Comparison of ENCODE assay signal across 25 cellular contexts in the genomic region with DNA sequence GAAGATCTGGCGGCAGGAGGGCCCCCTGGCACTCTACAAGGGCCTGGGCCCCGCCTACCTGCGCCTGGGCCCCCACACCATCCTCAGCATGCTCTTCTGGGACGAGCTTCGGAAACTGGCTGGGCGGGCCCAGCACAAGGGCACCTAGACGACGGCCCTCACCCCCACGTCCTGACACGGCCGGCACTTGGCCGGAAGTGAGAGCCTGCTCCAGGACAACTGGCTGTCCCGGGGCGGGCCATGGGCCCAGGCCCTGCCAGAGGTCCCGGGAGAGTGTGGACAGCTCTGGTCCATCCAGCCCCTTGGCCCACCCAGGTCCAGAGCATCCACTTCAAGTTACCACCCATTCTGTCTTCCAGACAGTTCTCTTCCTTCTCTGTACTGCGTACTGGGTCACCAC. TPM values are rescaled to one million over a fixed set of nuclear protein-coding genes. Genes with fewer than 3 reads are reported as not detected.
"Had no signal": no experiment of that assay in that cellular context is flagged by ENCODE, and none has a peak within 500 bp of the region (broad histone marks: within the 10 kb centered on the region; RNA-seq: fewer than 3 reads in every experiment).

No MANE protein-coding gene starts in this region.

- H3K27me3 ChIP-seq: foreskin keratinocyte, neutrophil, pancreas, transverse colon had no signal

- H3K27me3 Mint-ChIP-seq: activated B cell treated with CpG ODN at 0.5 μM for 24 hours; activated CD4-positive, alpha-beta T cell treated with anti-CD3 and anti-CD28 coated beads for 36 hours; dendritic cell treated with granulocyte-macrophage colony-stimulating factor and Interleukin-4, amounts not matched to agents 40 ng/mL and 50 ng/mL, for 4 days; naive thymus-derived CD4-positive, alpha-beta T cell; stimulated activated naive CD8-positive, alpha-beta T cell treated with anti-CD3 and anti-CD28 coated beads, Interleukin-15, amount 100 ng/mL, for 72 hours had no signal

- H3K9me3 Mint-ChIP-seq: activated B cell treated with CpG ODN at 0.5 μM for 24 hours; dendritic cell treated with granulocyte-macrophage colony-stimulating factor and Interleukin-4, amounts not matched to agents 40 ng/mL and 50 ng/mL, for 4 days; naive thymus-derived CD4-positive, alpha-beta T cell; stimulated activated naive CD8-positive, alpha-beta T cell treated with anti-CD3 and anti-CD28 coated beads, Interleukin-15, amount 100 ng/mL, for 72 hours had no signal

- H3K27ac ChIP-seq: foreskin keratinocyte, neutrophil, pancreas, skin epidermis, transverse colon had no signal

- H3K4me3 ChIP-seq: lung, pancreas, skin epidermis, transverse colon had no signal

- H3K9me3 ChIP-seq: neutrophil, pancreas, transverse colon had no signal

- H3K27ac Mint-ChIP-seq: activated B cell treated with CpG ODN at 0.5 μM for 24 hours; activated CD4-positive, alpha-beta T cell treated with anti-CD3 and anti-CD28 coated beads for 36 hours; dendritic cell treated with granulocyte-macrophage colony-stimulating factor and Interleukin-4, amounts not matched to agents 40 ng/mL and 50 ng/mL, for 4 days had no signal

- ATAC-seq: activated CD4-positive, alpha-beta T cell treated with anti-CD3 and anti-CD28 coated beads for 36 hours; foreskin keratinocyte; naive thymus-derived CD4-positive, alpha-beta T cell; pancreas; right cardiac atrium; stimulated activated naive CD8-positive, alpha-beta T cell treated with anti-CD3 and anti-CD28 coated beads, Interleukin-15, amount 100 ng/mL, for 72 hours had no signal

- H3K4me3 Mint-ChIP-seq: activated B cell treated with CpG ODN at 0.5 μM for 24 hours; activated CD4-positive, alpha-beta T cell treated with anti-CD3 and anti-CD28 coated beads for 36 hours; dendritic cell treated with granulocyte-macrophage colony-stimulating factor and Interleukin-4, amounts not matched to agents 40 ng/mL and 50 ng/mL, for 4 days; naive thymus-derived CD4-positive, alpha-beta T cell; stimulated activated naive CD8-positive, alpha-beta T cell treated with anti-CD3 and anti-CD28 coated beads, Interleukin-15, amount 100 ng/mL, for 72 hours had no signal

- H3K36me3 ChIP-seq: pancreas had no signal

- H3K4me1 ChIP-seq: foreskin keratinocyte had no signal

- DNase-seq: activated B cell treated with CpG ODN at 0.5 μM for 24 hours; activated CD4-positive, alpha-beta T cell treated with anti-CD3 and anti-CD28 coated beads, Interleukin-2, amount 50 U/mL, for 48 hours; activated naive CD4-positive, alpha-beta T cell treated with Interleukin-2 at 50 U/mL for 16 hours; activated T-cell treated with anti-CD3 and anti-CD28 coated beads, Interleukin-2, amount 50 U/mL, for 48 hours; amygdala; effector CD8-positive, alpha-beta T cell; foreskin keratinocyte; kidney; naive thymus-derived CD4-positive, alpha-beta T cell; right cardiac atrium; stimulated activated CD4-positive, alpha-beta T cell treated with anti-CD3 and anti-CD28 coated beads, Interleukin-1b, Interleukin-23, amount 100 ng/mL, for 48 hours; stimulated activated naive CD8-positive, alpha-beta T cell treated with anti-CD3 and anti-CD28 coated beads, Interleukin-15, amount 100 ng/mL, for 72 hours; T-helper 9 cell; transverse colon had no signal

RNA-seq across cellular contexts. Expression of gene TMEM82, which starts 3.0 kb away (rescaled TPM):
- total RNA-seq: activated B cell treated with CpG ODN at 0.5 μM for 24 hours; activated CD4-positive, alpha-beta T cell treated with anti-CD3 and anti-CD28 coated beads for 36 hours; chondrocyte; foreskin keratinocyte; lung; mesenteric fat pad; naive thymus-derived CD4-positive, alpha-beta T cell; pancreas; pulmonary artery endothelial cell; right cardiac atrium; T-helper 1 cell treated with Interleukin-12 subunit alpha and Interleukin-12 subunit beta and Interleukin-4 antibody, amounts not matched to agents 30 ng/mL and 1 ng/mL, for 36 hours had no signal
- polyA plus RNA-seq: esophagus; foreskin keratinocyte; lung; naive thymus-derived CD4-positive, alpha-beta T cell; pancreas; right cardiac atrium had no signal

RNA-seq across cellular contexts. Expression of gene FBLIM1, which starts 19.3 kb away (rescaled TPM):
- total RNA-seq: activated B cell treated with CpG ODN at 0.5 μM for 24 hours; T-helper 1 cell treated with Interleukin-12 subunit alpha and Interleukin-12 subunit beta and Interleukin-4 antibody, amounts not matched to agents 30 ng/mL and 1 ng/mL, for 36 hours had no signal
